ENCODE assay signal across 9 cellular contexts in the genomic region with DNA sequence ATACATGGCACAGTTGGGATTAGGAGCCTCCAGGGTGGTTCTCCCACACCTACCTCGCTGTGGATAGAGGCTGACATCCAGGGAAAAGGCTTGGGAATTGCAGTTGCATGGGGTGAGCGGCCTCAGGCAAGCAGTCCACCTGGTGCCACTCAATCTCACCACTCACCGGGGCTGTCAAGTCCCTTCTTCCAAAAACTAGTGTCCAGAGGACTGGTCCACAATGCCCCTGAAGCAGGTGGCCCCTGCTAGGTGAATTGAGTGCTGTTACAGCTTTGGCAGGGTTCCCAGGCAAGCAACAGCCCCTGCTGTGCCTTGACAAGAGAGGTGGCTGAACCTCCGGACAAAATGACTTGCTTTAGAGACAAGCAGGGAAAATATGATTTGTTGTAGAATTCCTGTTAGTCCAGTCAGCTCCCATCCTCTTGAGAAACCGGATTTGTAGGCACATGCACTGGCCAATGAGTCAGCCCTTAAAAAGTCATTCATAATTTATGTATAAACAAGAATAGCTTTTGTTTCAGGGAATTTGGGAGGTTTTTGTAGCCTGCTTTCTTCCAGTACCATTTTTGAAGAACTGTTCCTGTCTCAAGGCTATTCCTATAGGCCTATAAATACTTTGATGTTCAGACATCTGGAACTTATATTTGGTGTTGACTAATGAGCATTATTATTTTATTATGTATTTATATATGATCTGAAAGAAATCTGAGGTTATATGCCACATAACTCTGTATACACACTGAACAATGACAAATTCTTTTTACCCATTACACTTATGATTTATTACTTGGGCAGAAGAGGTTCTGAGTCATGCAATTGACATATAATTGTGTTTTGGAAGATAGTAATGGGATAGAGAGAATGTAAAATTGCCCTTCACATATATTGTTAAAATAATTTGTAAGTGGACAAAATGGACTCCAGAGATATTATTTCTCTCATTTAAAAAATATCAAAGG.
DNase-seq lines count a peak whose midpoint lies in the region; TF ChIP-seq lines count a peak whose summit lies in the region.
"Had no signal": no experiment of that assay in that cellular context is flagged by ENCODE, and none has a peak within 500 bp of the region (broad histone marks: within the 10 kb centered on the region; RNA-seq: fewer than 3 reads in every experiment).

No MANE protein-coding gene starts in this region.

- TF ChIP-seq POLR2A in uterus (IDR thresholded peaks at IDR 0.05): no peak

- no peaks in the 10 kb centered on the region for H3K9me3 ChIP-seq in uterus
- H3K9me3 ChIP-seq in colonic mucosa: no peaks in the 10 kb centered on the region

- no peak for TF ChIP-seq CTCF in uterus (IDR thresholded peaks at IDR 0.05)
- no peak for TF ChIP-seq CTCF in colonic mucosa (IDR thresholded peaks at IDR 0.05)

- H3K36me3 ChIP-seq in uterus: no peaks in the 10 kb centered on the region
- no peaks in the 10 kb centered on the region for H3K36me3 ChIP-seq in colonic mucosa

- H3K4me1 ChIP-seq in uterus (peaks cover 0 to 3% of the 10 kb centered on the region in 2 donors), colonic mucosa (no peaks in the 10 kb centered on the region)

- H3K27me3 ChIP-seq in uterus: no peaks in the 10 kb centered on the region
- H3K27me3 ChIP-seq in colonic mucosa: no peaks in the 10 kb centered on the region

- H3K4me3 ChIP-seq in uterus: no peak overlapping the region
- H3K4me3 ChIP-seq in colonic mucosa: no peak overlapping the region

- DNase-seq in DMS 273 (lab: John Stamatoyannopoulos, UW; ENCODE audit: unreplicated experiment): peak; percentile 7
- DNase-seq in DMS 273 treated with DMSO at 0.1 percent for 48 hours (lab: John Stamatoyannopoulos, UW): no peak
- DNase-seq in SW480 (ENCODE audit: low spot score): peak; percentile 98
- DNase-seq in iPS-NIHi11 (ENCODE audit: low spot score): peak; percentile 47
- DNase-seq in uterus: peak; percentile 26 to 44
- no peak for DNase-seq in NCI-H446 treated with DMSO at 0.1 percent for 48 hours (lab: John Stamatoyannopoulos, UW)
- DNase-seq in GDM1 (lab: John Stamatoyannopoulos, UW): no peak
- DNase-seq in colonic mucosa: no peak

- intact Hi-C loops in uterus (cut with DNase I; ENCODE audit: low total_unique reads): no loop called here
- intact Hi-C loops in colonic mucosa (cut with DNase I): no loop called here

- no peak overlapping the region for H3K9ac ChIP-seq in colonic mucosa (ENCODE audit: low read depth in 2 of 2, low read length in 2 of 2)

- H3K27ac ChIP-seq in uterus (peak overlapping the region; percentile 49 to 58), colonic mucosa (no peak overlapping the region)
- H3K27ac ChIP-seq: 22Rv1 had no signal

Comparison
In these comparisons a context has a peak if more than half of its experiments do, and no peak if none do; other contexts are left out.
1. DNase-seq: peak in DMS 273 (single experiment), SW480 (single experiment), iPS-NIHi11 (single experiment) and uterus (2 of 2); none in DMS 273 treated with DMSO at 0.1 percent for 48 hours (single experiment), NCI-H446 treated with DMSO at 0.1 percent for 48 hours (single experiment), GDM1 (single experiment) and colonic mucosa (single experiment).